In genomic region chr14:43625294-43625693, GRCh38 we compare ENCODE assay signal across 21 cellular contexts.
"Had no signal": no experiment of that assay in that cellular context is flagged by ENCODE, and none has a peak within 500 bp of the region (broad histone marks: within the 10 kb centered on the region; RNA-seq: fewer than 3 reads in every experiment).

No MANE protein-coding gene starts in this region.

- ATAC-seq: esophagus mucosa; gastrocnemius medialis; heart right ventricle; left cardiac atrium; left lung; left ventricle myocardium superior; lower lobe of right lung; naive thymus-derived CD4-positive, alpha-beta T cell had no signal

- H3K9me3 ChIP-seq: esophagus squamous epithelium, gastrocnemius medialis, left lung, lower lobe of right lung had no signal

- DNase-seq: dermis blood vessel endothelial cell; dorsolateral prefrontal cortex; effector CD4-positive, alpha-beta T cell; effector memory CD4-positive, alpha-beta T cell; esophagus squamous epithelium; foreskin fibroblast; foreskin melanocyte; gastrocnemius medialis; glutamatergic neuron; head of caudate nucleus; heart right ventricle; hippocampal formation; left cardiac atrium; left lung; left ventricle myocardium superior; lower lobe of right lung; mesendoderm; midbrain; naive thymus-derived CD4-positive, alpha-beta T cell had no signal

- H3K36me3 ChIP-seq: esophagus squamous epithelium, gastrocnemius medialis, heart right ventricle, left lung, lower lobe of right lung had no signal

- H3K4me1 ChIP-seq: esophagus squamous epithelium, gastrocnemius medialis, heart right ventricle, left lung, lower lobe of right lung had no signal

- H3K4me3 ChIP-seq: coronary artery, dorsolateral prefrontal cortex, esophagus squamous epithelium, gastrocnemius medialis, heart right ventricle, left lung, lower lobe of right lung had no signal

- H3K27me3 ChIP-seq: dorsolateral prefrontal cortex, esophagus squamous epithelium, gastrocnemius medialis, heart right ventricle, left lung had no signal

- H3K27ac ChIP-seq: coronary artery, dorsolateral prefrontal cortex, esophagus squamous epithelium, gastrocnemius medialis, heart right ventricle, left lung, lower lobe of right lung had no signal
